In genomic region chr12:56221233-56221756, GRCh38 we compare ENCODE assay signal across 8 cellular contexts. TPM values are rescaled to one million over a fixed set of nuclear protein-coding genes. Genes with fewer than 3 reads are reported as not detected.
A peak's percentile ranks its signal among the peaks of the same experiment; 100 is the strongest.
DNase-seq lines count a peak whose midpoint lies in the region; ATAC-seq, FAIRE-seq and TF ChIP-seq lines count a peak whose summit lies in the region.

No MANE protein-coding gene starts in this region.

- no peak for TF ChIP-seq CTCF in MM.1S (IDR thresholded peaks at IDR 0.05; ENCODE audit: low read length)
- TF ChIP-seq CTCF in K562 (IDR thresholded peaks at IDR 0.05 in 2 of 3, conservative IDR thresholded peaks at IDR 0.05 in 1 of 3; ENCODE audit: insufficient read depth in 2 of 3, low read depth in 1 of 3, low read length in 3 of 3), result no peak
- no peak for TF ChIP-seq CTCF in gastrocnemius medialis (IDR thresholded peaks at IDR 0.05 in 4 of 5, conservative IDR thresholded peaks at IDR 0.05 in 1 of 5)

- TF ChIP-seq RAD21 in K562 (CRISPR knock-in tag; conservative IDR thresholded peaks at IDR 0.05 in 1 of 2, IDR thresholded peaks at IDR 0.05 in 1 of 2), result no peak

- no peak for FAIRE-seq in K562 (lab: Jason Lieb, UNC)

- H3K36me3 ChIP-seq in MM.1S (replicated peaks; ENCODE audit: insufficient read depth, low read length) (no peaks in the 10 kb centered on the region), K562 (ENCODE audit: control insufficient read depth, insufficient read depth, low read length) (peaks cover 8% of the 10 kb centered on the region; the same call in 2 of the 3 replicates), iPS-15b (ENCODE audit: control insufficient read depth, insufficient read depth, low read length) (peaks cover 11% of the 10 kb centered on the region), gastrocnemius medialis (peaks cover 0 to 3% of the 10 kb centered on the region in 2 donors)

- CTCF ChIA-PET in K562 (lab: Yijun Ruan, JAX; ENCODE audit: low intra/inter-chr PET ratio), result interaction anchor here (1.4 kb wide), 1 partner anchor 32 kb away, joined by 5 read pairs; the partner anchor contains the start of gene SMARCC2

- H2AFZ ChIP-seq in MM.1S (ENCODE audit: low read length) (peak overlapping the region; percentile 94), K562 (ENCODE audit: low read depth, low read length) (peak overlapping the region; percentile 96)

- H3K9me1 ChIP-seq in K562 (ENCODE audit: control insufficient read depth, insufficient read depth, low read length), result no peaks in the 10 kb centered on the region

- H3K9me3 ChIP-seq in MM.1S (replicated peaks; ENCODE audit: insufficient read depth, low read length) (no peaks in the 10 kb centered on the region), K562 (replicated peaks; ENCODE audit: control insufficient read depth, insufficient read depth, low read depth, low read length) (no peaks in the 10 kb centered on the region), iPS-15b (ENCODE audit: control insufficient read depth, insufficient read depth, low read length) (no peaks in the 10 kb centered on the region), gastrocnemius medialis (no peaks in the 10 kb centered on the region)

- peaks cover 9% of the 10 kb centered on the region; the same call in 1 of the 2 replicates for H3K4me1 ChIP-seq in MM.1S (ENCODE audit: low read length)
- H3K4me1 ChIP-seq in K562 (replicated peaks in 1 of 2; ENCODE audit: control insufficient read depth in 2 of 2, insufficient read depth in 2 of 2, low read length in 2 of 2), result peaks cover 20 to 31% of the 10 kb centered on the region in 2 experiments; a peak in 4 of 5 replicates
- peaks cover 7% of the 10 kb centered on the region for H3K4me1 ChIP-seq in iPS-15b (ENCODE audit: control insufficient read depth, insufficient read depth, low read length)
- peaks cover 34 to 45% of the 10 kb centered on the region in 2 donors for H3K4me1 ChIP-seq in gastrocnemius medialis

- H3K79me2 ChIP-seq in MM.1S (ENCODE audit: low read length) (peaks cover 39% of the 10 kb centered on the region), K562 (ENCODE audit: control insufficient read depth, insufficient read depth, low read length) (peaks cover 47% of the 10 kb centered on the region)

- H3K9ac ChIP-seq in MM.1S (ENCODE audit: low read length), result peak overlapping the region; percentile 93
- peak overlapping the region; percentile 85 to 97 for H3K9ac ChIP-seq in K562 (ENCODE audit: insufficient read depth in 1 of 2, low read depth in 2 of 2, low read length in 2 of 2)
- peak overlapping the region; percentile 76 for H3K9ac ChIP-seq in iPS-15b (ENCODE audit: low read depth, low read length)

- H3K4me3 ChIP-seq in MM.1S (ENCODE audit: low read length), result peak overlapping the region; percentile 94
- H3K4me3 ChIP-seq in K562, result peak overlapping the region; percentile 90
- peak overlapping the region; percentile 95 for H3K4me3 ChIP-seq in iPS-15b (ENCODE audit: low read depth, low read length)
- peak overlapping the region; percentile 80 to 99 (median 89) for H3K4me3 ChIP-seq in gastrocnemius medialis

- in situ Hi-C loops in K562 (cut with MboI) (no loop called here), gastrocnemius medialis (cut with MboI; ENCODE audit: low sequenced_read_pairs in 4 of 4) (loop anchor here in 1 of 4 donors (10.0 kb wide), 1 partner anchor 106 kb away; the partner anchor contains the start of genes RPL41 and ZC3H10)

- no peaks in the 10 kb centered on the region for H3K9me2 ChIP-seq in MM.1S (replicated peaks; ENCODE audit: insufficient read depth, low read length)

- TF ChIP-seq EP300 in K562 (IDR thresholded peaks at IDR 0.05; ENCODE audit: low read length), result no peak

- DNase-seq in NCI-H1694 (lab: John Stamatoyannopoulos, UW) (peak; percentile 46), NCI-H1694 treated with DMSO at 0.1 percent for 48 hours (lab: John Stamatoyannopoulos, UW) (no peak), MM.1S (no peak), K562 (ENCODE audit: extremely low read depth in 1 of 4, low spot score in 3 of 4) (peak in 1 of 4 experiments; percentile 27), gastrocnemius medialis (peak in 1 of 2 donors; percentile 48), NCI-H187 treated with DMSO at 0.1 percent for 48 hours (lab: John Stamatoyannopoulos, UW) (no peak)

- no peaks in the 10 kb centered on the region for H3K27me3 ChIP-seq in MM.1S (replicated peaks; ENCODE audit: insufficient read depth, low read length)
- H3K27me3 ChIP-seq in K562 (ENCODE audit: control insufficient read depth in 2 of 2, insufficient read depth in 2 of 2, low read length in 2 of 2), result no peaks in the 10 kb centered on the region
- H3K27me3 ChIP-seq in iPS-15b (ENCODE audit: control insufficient read depth, insufficient read depth, low read length), result no peaks in the 10 kb centered on the region
- no peaks in the 10 kb centered on the region for H3K27me3 ChIP-seq in gastrocnemius medialis

- WGBS in K562 (ENCODE audit: insufficient coverage, low coverage, missing lambda C conversion rate), result under 1% methylated on average over 18 of the region's 21 CpGs

- intact Hi-C loops in K562 (cut with micrococcal nuclease) (loop anchor here (10.0 kb wide), 1 partner anchor 176 kb away; the partner anchor contains the start of gene RPS26), gastrocnemius medialis (cut with DNase I; ENCODE audit: low total_unique reads) (loop anchor here (5.0 to 10.0 kb wide), 2 partner anchors 244 to 504 kb away; partner anchors contain the start of genes BLOC1S1 and SPRYD4)

- POLR2A ChIA-PET in K562 (lab: Yijun Ruan, JAX), result interaction anchor here (0.6 to 3.4 kb wide), 24 partner anchors 10 to 327 kb away, joined by 3 to 68 read pairs (median 6); partner anchors contain the start of genes COQ10A, CS, ESYT1 and MYL6

- H3F3A ChIP-seq in MM.1S (ENCODE audit: insufficient read depth, low read length), result peaks cover 18% of the 10 kb centered on the region

- peak overlapping the region; percentile 65; the same call in 1 of the 2 replicates for H3K27ac ChIP-seq in MM.1S (ENCODE audit: low read length)
- H3K27ac ChIP-seq in K562 (ENCODE audit: extremely low read depth, low read depth, low read length), result peak overlapping the region; percentile 93
- peak overlapping the region; percentile 96 to 100 (median 98) for H3K27ac ChIP-seq in gastrocnemius medialis

- ATAC-seq in GM21737 (IDR thresholded peaks at IDR 0.05; ENCODE audit: unreplicated experiment), result peak; percentile 8
- ATAC-seq in K562, result peak; percentile 5
- ATAC-seq in gastrocnemius medialis, result peak; percentile 1 to 10

- H4K20me1 ChIP-seq in MM.1S (ENCODE audit: insufficient read depth, low read length) (no peaks in the 10 kb centered on the region), K562 (replicated peaks; ENCODE audit: control insufficient read depth, insufficient read depth, low read length) (no peaks in the 10 kb centered on the region)

- peak overlapping the region; percentile 98 for H3K4me2 ChIP-seq in MM.1S (ENCODE audit: low read depth, low read length)
- peak overlapping the region; percentile 96 for H3K4me2 ChIP-seq in K562 (ENCODE audit: insufficient read depth, low read length)

- TF ChIP-seq POLR2A in K562 (conservative IDR thresholded peaks at IDR 0.05) (no peak), gastrocnemius medialis (IDR thresholded peaks at IDR 0.05) (no peak)

- TSS peak; percentile 92 for BruUV-seq in K562 (replicated peaks; lab: Mats Ljungman, UMichigan)

RNA-seq across cellular contexts. Expression of gene RNF41, which starts 0.4 kb away (rescaled TPM):
- 38.1 and 80.4 TPM in 2 replicates for total RNA-seq in K562 (2011; cell fraction: chromatin; rRNA removed; ENCODE audit: low replicate concordance)
- 46.2 and 48.2 TPM in 2 replicates for total RNA-seq in K562 (2011; cell fraction: nucleolus; rRNA removed)
- 35.6 and 42.0 TPM in 2 replicates for total RNA-seq in K562 (2011; cell fraction: nucleoplasm; rRNA removed)
- total RNA-seq in K562 (2014; rRNA removed), result 28.7 and 39.7 TPM in 2 replicates
- 32.2 and 33.8 TPM in 2 replicates for total RNA-seq in K562 (2014; rRNA removed; fragmentation: Illumina TruSeq; extraction: Trizol)
- total RNA-seq in K562 (2015; rRNA removed; fragmentation: Illumina TruSeq; extraction: Trizol), result 28.2 and 29.0 TPM in 2 replicates
- 37.1 and 40.6 TPM in 2 replicates for total RNA-seq in K562 (2021)
- polyA plus RNA-seq in K562 (2011; rRNA removed), result 45.4 and 63.8 TPM in 2 replicates
- 85.1 and 97.2 TPM in 2 replicates for polyA plus RNA-seq in K562 (2011; cell fraction: cytosol; rRNA removed)
- 35.0 and 44.2 TPM in 2 replicates for polyA plus RNA-seq in K562 (2011; cell fraction: nucleus; rRNA removed)
- polyA plus RNA-seq in K562 (2012), result 22.7 and 44.3 TPM in 2 replicates
- 46.8 and 53.2 TPM in 2 replicates for polyA plus RNA-seq in K562 (2014; fragmentation: Illumina TruSeq; extraction: Trizol)
- polyA plus RNA-seq in K562 (2014; fragmentation: Nextera tagmentation; extraction: Ambion mirVana), result 10 to 100 TPM; 29.7 to 30.0 TPM
- 36.0 and 39.3 TPM in 2 replicates for polyA plus RNA-seq in K562 (2014; rRNA removed)
- polyA minus RNA-seq in K562 (2011; rRNA and poly(A)+ RNA removed), result 94.3 and 95.6 TPM in 2 replicates
- 44.2 and 59.1 TPM in 2 replicates for polyA minus RNA-seq in K562 (2011; cell fraction: cytosol; rRNA and poly(A)+ RNA removed)
- polyA minus RNA-seq in K562 (2011; cell fraction: nucleus; rRNA and poly(A)+ RNA removed), result 19.4 and 38.8 TPM in 2 replicates
- total RNA-seq in gastrocnemius medialis, result 10 to 100 TPM; 46.5 to 58.9 (median 54.8) TPM

RNA-seq across cellular contexts. Expression of gene NABP2, which starts 2.8 kb away (rescaled TPM):
- 7.0 and 11.2 TPM in 2 replicates for total RNA-seq in K562 (2011; cell fraction: chromatin; rRNA removed; ENCODE audit: low replicate concordance)
- 9.1 and 11.5 TPM in 2 replicates for total RNA-seq in K562 (2011; cell fraction: nucleolus; rRNA removed)
- 12.6 and 12.7 TPM in 2 replicates for total RNA-seq in K562 (2011; cell fraction: nucleoplasm; rRNA removed)
- total RNA-seq in K562 (2014; rRNA removed) (49.3 and 53.1 TPM in 2 replicates), K562 (2014; rRNA removed; fragmentation: Illumina TruSeq; extraction: Trizol) (38.1 and 38.2 TPM in 2 replicates), K562 (2015; rRNA removed; fragmentation: Illumina TruSeq; extraction: Trizol) (50.0 and 51.5 TPM in 2 replicates), K562 (2021) (39.5 and 43.1 TPM in 2 replicates), gastrocnemius medialis (10 to 100 TPM; 29.6 to 75.0 (median 42.8) TPM)
- polyA plus RNA-seq in K562 (2011; rRNA removed) (51.6 and 60.6 TPM in 2 replicates), K562 (2014; fragmentation: Illumina TruSeq; extraction: Trizol) (43.5 and 43.8 TPM in 2 replicates), K562 (2014; fragmentation: Nextera tagmentation; extraction: Ambion mirVana) (10 to 100 TPM; 11.3 to 28.0 TPM), K562 (2014; rRNA removed) (46.8 and 58.2 TPM in 2 replicates)
- 66.8 and 75.5 TPM in 2 replicates for polyA plus RNA-seq in K562 (2011; cell fraction: cytosol; rRNA removed)
- polyA plus RNA-seq in K562 (2011; cell fraction: nucleus; rRNA removed), result 13.8 and 14.0 TPM in 2 replicates
- 44.4 and 46.0 TPM in 2 replicates for polyA plus RNA-seq in K562 (2012)
- polyA minus RNA-seq in K562 (2011; rRNA and poly(A)+ RNA removed), result 27.9 and 28.7 TPM in 2 replicates
- 17.8 and 19.0 TPM in 2 replicates for polyA minus RNA-seq in K562 (2011; cell fraction: cytosol; rRNA and poly(A)+ RNA removed)
- polyA minus RNA-seq in K562 (2011; cell fraction: nucleus; rRNA and poly(A)+ RNA removed), result 4.4 and 8.1 TPM in 2 replicates

RNA-seq across cellular contexts. Expression of gene SLC39A5, which starts 8.6 kb away (rescaled TPM):
- total RNA-seq in K562 (2011; cell fraction: chromatin; rRNA removed; ENCODE audit: low replicate concordance), result 0.76 and 0.83 TPM in 2 replicates
- 0.67 and 1.6 TPM in 2 replicates for total RNA-seq in K562 (2011; cell fraction: nucleolus; rRNA removed)
- 1.5 and 2.7 TPM in 2 replicates for total RNA-seq in K562 (2011; cell fraction: nucleoplasm; rRNA removed)
- not detected in 2 replicates for total RNA-seq in K562 (2014; rRNA removed)
- total RNA-seq in K562 (2014; rRNA removed; fragmentation: Illumina TruSeq; extraction: Trizol), result not detected in 2 replicates
- total RNA-seq in K562 (2015; rRNA removed; fragmentation: Illumina TruSeq; extraction: Trizol), result not detected in 2 replicates
- 0.27 TPM in 1 of 2 replicates, not detected in the other for total RNA-seq in K562 (2021)
- 0.08 and 0.18 TPM in 2 replicates for polyA plus RNA-seq in K562 (2011; rRNA removed)
- polyA plus RNA-seq in K562 (2011; cell fraction: cytosol; rRNA removed), result 0.06 TPM in 1 of 2 replicates, not detected in the other
- polyA plus RNA-seq in K562 (2011; cell fraction: nucleus; rRNA removed), result 0.41 and 0.42 TPM in 2 replicates
- polyA plus RNA-seq in K562 (2012), result 0.13 and 0.40 TPM in 2 replicates
- 0.10 TPM in 1 of 2 replicates, not detected in the other for polyA plus RNA-seq in K562 (2014; fragmentation: Illumina TruSeq; extraction: Trizol)
- not detected for polyA plus RNA-seq in K562 (2014; fragmentation: Nextera tagmentation; extraction: Ambion mirVana)
- not detected in 2 replicates for polyA plus RNA-seq in K562 (2014; rRNA removed)
- polyA minus RNA-seq in K562 (2011; rRNA and poly(A)+ RNA removed), result not detected in 2 replicates
- not detected in 2 replicates for polyA minus RNA-seq in K562 (2011; cell fraction: cytosol; rRNA and poly(A)+ RNA removed)
- polyA minus RNA-seq in K562 (2011; cell fraction: nucleus; rRNA and poly(A)+ RNA removed), result not detected in 2 replicates
- total RNA-seq in gastrocnemius medialis, result under 1 TPM in 1 of 4 donors, not detected in 3; 0.83 TPM

RNA-seq across cellular contexts. Expression of gene SMARCC2, which starts 32.0 kb away (rescaled TPM):
- 585 and 631 TPM in 2 replicates for total RNA-seq in K562 (2011; cell fraction: chromatin; rRNA removed; ENCODE audit: low replicate concordance)
- 245 and 259 TPM in 2 replicates for total RNA-seq in K562 (2011; cell fraction: nucleolus; rRNA removed)
- 295 and 306 TPM in 2 replicates for total RNA-seq in K562 (2011; cell fraction: nucleoplasm; rRNA removed)
- total RNA-seq in K562 (2014; rRNA removed), result 30.8 and 32.4 TPM in 2 replicates
- total RNA-seq in K562 (2014; rRNA removed; fragmentation: Illumina TruSeq; extraction: Trizol), result 36.6 and 41.1 TPM in 2 replicates
- 35.0 and 35.9 TPM in 2 replicates for total RNA-seq in K562 (2015; rRNA removed; fragmentation: Illumina TruSeq; extraction: Trizol)
- total RNA-seq in K562 (2021), result 70.2 and 86.0 TPM in 2 replicates
- 45.1 and 64.6 TPM in 2 replicates for polyA plus RNA-seq in K562 (2011; rRNA removed)
- 21.5 and 23.9 TPM in 2 replicates for polyA plus RNA-seq in K562 (2011; cell fraction: cytosol; rRNA removed)
- polyA plus RNA-seq in K562 (2011; cell fraction: nucleus; rRNA removed), result 217 and 238 TPM in 2 replicates
- polyA plus RNA-seq in K562 (2012), result 80.2 and 85.8 TPM in 2 replicates
- 75.9 and 84.8 TPM in 2 replicates for polyA plus RNA-seq in K562 (2014; fragmentation: Illumina TruSeq; extraction: Trizol)
- polyA plus RNA-seq in K562 (2014; fragmentation: Nextera tagmentation; extraction: Ambion mirVana), result 10 to 100 TPM; 11.9 to 29.1 TPM
- 49.8 and 54.0 TPM in 2 replicates for polyA plus RNA-seq in K562 (2014; rRNA removed)
- polyA minus RNA-seq in K562 (2011; rRNA and poly(A)+ RNA removed), result 86.2 and 108 TPM in 2 replicates
- 50.7 and 61.7 TPM in 2 replicates for polyA minus RNA-seq in K562 (2011; cell fraction: cytosol; rRNA and poly(A)+ RNA removed)
- polyA minus RNA-seq in K562 (2011; cell fraction: nucleus; rRNA and poly(A)+ RNA removed), result 101 and 155 TPM in 2 replicates
- 10 to 100 TPM; 34.1 to 56.9 (median 49.4) TPM for total RNA-seq in gastrocnemius medialis

RNA-seq across cellular contexts. Expression of gene ANKRD52, which starts 36.9 kb away (rescaled TPM):
- total RNA-seq in K562 (2011; cell fraction: chromatin; rRNA removed; ENCODE audit: low replicate concordance), result 36.9 and 89.7 TPM in 2 replicates
- 28.3 and 32.8 TPM in 2 replicates for total RNA-seq in K562 (2011; cell fraction: nucleolus; rRNA removed)
- 34.2 and 38.4 TPM in 2 replicates for total RNA-seq in K562 (2011; cell fraction: nucleoplasm; rRNA removed)
- total RNA-seq in K562 (2014; rRNA removed) (7.5 and 14.9 TPM in 2 replicates), K562 (2014; rRNA removed; fragmentation: Illumina TruSeq; extraction: Trizol) (5.8 and 7.9 TPM in 2 replicates), K562 (2015; rRNA removed; fragmentation: Illumina TruSeq; extraction: Trizol) (8.7 and 10.2 TPM in 2 replicates), K562 (2021) (39.1 and 46.8 TPM in 2 replicates), gastrocnemius medialis (10 to 100 TPM; 14.7 to 30.9 (median 18.9) TPM)
- polyA plus RNA-seq in K562 (2011; rRNA removed) (7.4 and 13.4 TPM in 2 replicates), K562 (2014; fragmentation: Illumina TruSeq; extraction: Trizol) (22.6 and 25.5 TPM in 2 replicates), K562 (2014; fragmentation: Nextera tagmentation; extraction: Ambion mirVana) (under 1 TPM; 0.52 to 0.55 TPM), K562 (2014; rRNA removed) (16.7 and 17.3 TPM in 2 replicates)
- polyA plus RNA-seq in K562 (2011; cell fraction: cytosol; rRNA removed), result 9.9 and 12.9 TPM in 2 replicates
- polyA plus RNA-seq in K562 (2011; cell fraction: nucleus; rRNA removed), result 33.2 and 50.3 TPM in 2 replicates
- 21.4 and 22.5 TPM in 2 replicates for polyA plus RNA-seq in K562 (2012)
- 9.5 and 13.7 TPM in 2 replicates for polyA minus RNA-seq in K562 (2011; rRNA and poly(A)+ RNA removed)
- polyA minus RNA-seq in K562 (2011; cell fraction: cytosol; rRNA and poly(A)+ RNA removed), result 15.3 and 16.6 TPM in 2 replicates
- polyA minus RNA-seq in K562 (2011; cell fraction: nucleus; rRNA and poly(A)+ RNA removed), result 7.7 and 12.7 TPM in 2 replicates
